Comparison of ENCODE assay signal across 6 cellular contexts in genomic region chr9:73284386-73284785, GRCh38.
"Had no signal": no experiment of that assay in that cellular context is flagged by ENCODE, and none has a peak within 500 bp of the region (broad histone marks: within the 10 kb centered on the region; RNA-seq: fewer than 3 reads in every experiment).

No MANE protein-coding gene starts in this region.

- H3K27ac ChIP-seq: HL-60 had no signal

- ATAC-seq: HepG2 had no signal

- DNase-seq: GOT3, H9, HCEC 1CT had no signal

- H3K36me3 Mint-ChIP-seq: IgD-negative memory B cell had no signal

- H3K9me3 Mint-ChIP-seq: H9 had no signal

- H3K4me1 Mint-ChIP-seq: IgD-negative memory B cell had no signal

- H3K27ac Mint-ChIP-seq: H9, IgD-negative memory B cell had no signal

- H3K27me3 Mint-ChIP-seq: IgD-negative memory B cell had no signal

- H3K4me3 Mint-ChIP-seq: H9, IgD-negative memory B cell had no signal
